6 cellular contexts compared by ENCODE assay signal in the genomic region with DNA sequence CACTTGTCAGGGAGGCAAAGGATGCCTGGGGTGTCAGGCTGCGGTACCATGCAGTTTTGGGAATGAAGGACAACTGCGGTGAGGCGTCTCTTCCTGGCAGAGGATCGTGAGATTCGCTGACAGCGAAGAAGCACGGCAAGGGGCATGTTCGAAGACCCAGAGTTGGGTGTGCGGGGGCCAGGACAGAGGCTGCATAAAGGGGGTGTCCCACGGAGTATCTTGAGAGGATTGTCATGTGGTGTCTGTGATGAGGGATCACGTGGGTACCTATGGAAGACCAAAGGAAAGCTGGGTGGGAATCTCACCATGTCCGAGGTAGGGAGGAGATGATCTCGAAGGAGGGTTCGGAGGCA. TPM values are rescaled to one million over a fixed set of nuclear protein-coding genes. Genes with fewer than 3 reads are reported as not detected.
DNase-seq lines count a peak whose midpoint lies in the region; ATAC-seq and TF ChIP-seq lines count a peak whose summit lies in the region.

No MANE protein-coding gene starts in this region.

- H3K4me1 Mint-ChIP-seq in immature natural killer cell: peaks cover 47 to 64% of the 10 kb centered on the region in 2 donors

- H3K36me3 Mint-ChIP-seq in immature natural killer cell: peaks cover 0 to 4% (median 4%) of the 10 kb centered on the region in 3 donors

- H3K79me2 ChIP-seq in SK-N-SH (ENCODE audit: insufficient read depth): peaks cover 53% of the 10 kb centered on the region

- peak overlapping the region; percentile 92 to 98 (median 93) for H3K4me3 Mint-ChIP-seq in immature natural killer cell

- no peaks in the 10 kb centered on the region for H3K9me3 Mint-ChIP-seq in immature natural killer cell

- no peak for TF ChIP-seq EP300 in SK-N-SH (IDR thresholded peaks at IDR 0.05; ENCODE audit: borderline replicate concordance in 1 of 2, low read depth in 1 of 2, low read length in 1 of 2)

- H3K9me2 ChIP-seq in SK-N-SH: no peaks in the 10 kb centered on the region

- H3K9ac ChIP-seq in SK-N-SH: peak overlapping the region; percentile 81

- POLR2A ChIA-PET in SK-N-SH (lab: Yijun Ruan, JAX): interaction anchor here (0.6 to 1.5 kb wide), 2 partner anchors 11 to 17 kb away, joined by 3 to 4 read pairs; no protein-coding TSS in a partner anchor

- peaks cover 7 to 16% of the 10 kb centered on the region in 2 experiments; a peak in 2 of 4 replicates for H3K4me1 ChIP-seq in SK-N-SH (ENCODE audit: control insufficient read depth in 1 of 2, insufficient read depth in 2 of 2, low read depth in 1 of 2, low read length in 1 of 2)

- H3K4me3 ChIP-seq in SK-N-SH (ENCODE audit: low read depth in 2 of 2, low read length in 1 of 2): peak overlapping the region; percentile 69 to 78

- no peak overlapping the region; the same call in 1 of the 2 replicates for H2AFZ ChIP-seq in SK-N-SH (ENCODE audit: low read depth)

- peak; percentile 2 for ATAC-seq in GM19035 (IDR thresholded peaks at IDR 0.05; ENCODE audit: unreplicated experiment)
- ATAC-seq in left colon: no peak

- H3K27me3 Mint-ChIP-seq in immature natural killer cell (ENCODE audit: low read depth in 3 of 3): peaks cover 0 to 9% (median 2%) of the 10 kb centered on the region in 3 donors

- no peak for TF ChIP-seq RAD21 in SK-N-SH (IDR thresholded peaks at IDR 0.05; ENCODE audit: low read length)

- H4K20me1 ChIP-seq in SK-N-SH (ENCODE audit: insufficient read depth): 0 out of 2 replicates have a peak, but pooled peaks cover 4% of the 10 kb centered on the region

- under 1% methylated on average over 14 of the region's 14 CpGs for WGBS in SK-N-SH (ENCODE audit: low lambda C conversion rate)

- intact Hi-C loops in left colon (cut with DNase I, micrococcal nuclease): no loop called here

- peaks cover 9 to 21% of the 10 kb centered on the region in 2 experiments for H3K36me3 ChIP-seq in SK-N-SH (replicated peaks in 1 of 2; ENCODE audit: control insufficient read depth in 1 of 2, insufficient read depth in 2 of 2, low read length in 1 of 2)

- CTCF ChIA-PET in SK-N-SH (lab: Yijun Ruan, JAX): interaction anchor here (1.0 to 1.5 kb wide), 8 partner anchors 14 to 125 kb away, joined by 3 to 5 read pairs (median 4); partner anchors contain the start of gene PMF1

- DNase-seq in SK-N-SH (peak; percentile 42), immature natural killer cell (no peak), iPS-NIHi7 (ENCODE audit: extremely low spot score) (no peak), left colon (no peak), dedifferentiated amniotic fluid mesenchymal stem cell (ENCODE audit: extremely low spot score) (no peak)

- H3F3A ChIP-seq in SK-N-SH (replicated peaks; ENCODE audit: insufficient read depth): no peaks in the 10 kb centered on the region

- no peak for TF ChIP-seq CTCF in SK-N-SH (IDR thresholded peaks at IDR 0.05)

- H3K4me2 ChIP-seq in SK-N-SH: peak overlapping the region; percentile 92

- H3K9me3 ChIP-seq in SK-N-SH: no peaks in the 10 kb centered on the region

- peak overlapping the region; percentile 89 to 94 (median 93) for H3K27ac Mint-ChIP-seq in immature natural killer cell

- no peaks in the 10 kb centered on the region for H3K27me3 ChIP-seq in SK-N-SH (ENCODE audit: insufficient read depth)

- H3K27ac ChIP-seq in SK-N-SH (ENCODE audit: low read depth in 2 of 2, low read length in 1 of 2): peak overlapping the region; percentile 67 to 77; a peak in 3 of 4 replicates

TF ChIP-seq in SK-N-SH, 30 proteins besides CTCF, POLR2A, EP300 and RAD21:
- TF ChIP-seq SMC3 (IDR thresholded peaks at IDR 0.05; ENCODE audit: low read depth, low read length) (no peak), MXI1 (IDR thresholded peaks at IDR 0.05; ENCODE audit: low read depth, low read length) (0 out of 2 replicates have a peak, but pooled peaks have one; percentile 71)
- TF ChIP-seq, protein P1, sequence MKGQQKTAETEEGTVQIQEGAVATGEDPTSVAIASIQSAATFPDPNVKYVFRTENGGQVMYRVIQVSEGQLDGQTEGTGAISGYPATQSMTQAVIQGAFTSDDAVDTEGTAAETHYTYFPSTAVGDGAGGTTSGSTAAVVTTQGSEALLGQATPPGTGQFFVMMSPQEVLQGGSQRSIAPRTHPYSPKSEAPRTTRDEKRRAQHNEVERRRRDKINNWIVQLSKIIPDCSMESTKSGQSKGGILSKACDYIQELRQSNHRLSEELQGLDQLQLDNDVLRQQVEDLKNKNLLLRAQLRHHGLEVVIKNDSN (IDR thresholded peaks at IDR 0.05; ENCODE audit: borderline replicate concordance, low read depth): peak; percentile 61; the same call in 1 of the 2 replicates

RNA-seq across cellular contexts. Expression of gene SLC25A44, which starts 0.4 kb away (rescaled TPM):
- polyA plus RNA-seq in SK-N-SH (2012; rRNA removed) (28.5 and 40.2 TPM in 2 replicates), immature natural killer cell (10 to 100 TPM in 2 of 3 donors, 1 to 10 TPM in 1; 5.5 to 21.5 (median 12.1) TPM)
- polyA plus RNA-seq in SK-N-SH (2012; cell fraction: cytosol; rRNA removed): 25.1 and 30.1 TPM in 2 replicates
- 23.0 and 37.6 TPM in 2 replicates for polyA plus RNA-seq in SK-N-SH (2012; cell fraction: nucleus; rRNA removed)
- 10 to 100 TPM; 21.3 to 30.3 TPM for total RNA-seq in left colon

RNA-seq across cellular contexts. Expression of gene PMF1, which starts 18.5 kb away (rescaled TPM):
- 72.5 and 89.5 TPM in 2 replicates for polyA plus RNA-seq in SK-N-SH (2012; rRNA removed)
- polyA plus RNA-seq in SK-N-SH (2012; cell fraction: cytosol; rRNA removed): 60.3 and 74.6 TPM in 2 replicates
- 66.4 and 78.0 TPM in 2 replicates for polyA plus RNA-seq in SK-N-SH (2012; cell fraction: nucleus; rRNA removed)
- polyA plus RNA-seq in immature natural killer cell: 100 to 1,000 TPM in 2 of 3 donors, 10 to 100 TPM in 1; 67.3 to 122 (median 100) TPM
- total RNA-seq in left colon: 10 to 100 TPM; 39.3 to 40.3 TPM

RNA-seq across cellular contexts. Expression of gene SEMA4A, which starts 40.9 kb away (rescaled TPM):
- polyA plus RNA-seq in SK-N-SH (2012; rRNA removed) (1.3 and 2.3 TPM in 2 replicates), immature natural killer cell (10 to 100 TPM in 1 of 3 donors, 1 to 10 TPM in 2; 2.5 to 12.4 (median 3.2) TPM)
- 0.33 and 0.73 TPM in 2 replicates for polyA plus RNA-seq in SK-N-SH (2012; cell fraction: cytosol; rRNA removed)
- polyA plus RNA-seq in SK-N-SH (2012; cell fraction: nucleus; rRNA removed): 11.2 and 13.5 TPM in 2 replicates
- 1 to 10 TPM; 3.5 to 6.5 TPM for total RNA-seq in left colon

RNA-seq across cellular contexts. Expression of gene BGLAP, which starts 47.7 kb away (rescaled TPM):
- polyA plus RNA-seq in SK-N-SH (2012; rRNA removed) (0.96 and 1.1 TPM in 2 replicates), immature natural killer cell (not detected)
- polyA plus RNA-seq in SK-N-SH (2012; cell fraction: cytosol; rRNA removed): 0.13 and 0.18 TPM in 2 replicates
- 7.7 and 10.5 TPM in 2 replicates for polyA plus RNA-seq in SK-N-SH (2012; cell fraction: nucleus; rRNA removed)
- 1 to 10 TPM; 1.1 to 1.2 TPM for total RNA-seq in left colon

RNA-seq across cellular contexts. Expression of gene PAQR6, which starts 53.6 kb away (rescaled TPM):
- polyA plus RNA-seq in SK-N-SH (2012; rRNA removed) (2.4 and 3.5 TPM in 2 replicates), immature natural killer cell (1 to 10 TPM; 1.3 to 2.5 (median 2.1) TPM)
- 0.69 and 0.88 TPM in 2 replicates for polyA plus RNA-seq in SK-N-SH (2012; cell fraction: cytosol; rRNA removed)
- 30.6 and 40.2 TPM in 2 replicates for polyA plus RNA-seq in SK-N-SH (2012; cell fraction: nucleus; rRNA removed)
- total RNA-seq in left colon: 1 to 10 TPM; 1.8 to 3.0 TPM
